3 cellular contexts compared by ENCODE assay signal in genomic region chr17:26881195-26881594, GRCh38.
TF ChIP-seq lines count a peak whose summit lies in the region.
"Not testable (repeated sequence)": the region's sequence is repeated elsewhere in the genome, so short reads cannot be mapped to it uniquely, and the experiment has no call there.

No MANE protein-coding gene starts in this region.

TF ChIP-seq in HEK293, 187 proteins besides CTCF, POLR2A, EP300 and RAD21 (continued from another document):
- TF ChIP-seq ZNF473 (tag by site-specific recombination; IDR thresholded peaks at IDR 0.05), result peak; percentile 71; the same call in 1 of the 2 replicates
- TF ChIP-seq ZNF350 (tag by site-specific recombination; IDR thresholded peaks at IDR 0.05), result peak; percentile 80; the same call in 1 of the 2 replicates
- TF ChIP-seq SALL2 (tag by site-specific recombination; IDR thresholded peaks at IDR 0.05; ENCODE audit: borderline replicate concordance), result peak; percentile 69; the same call in 1 of the 2 replicates
- TF ChIP-seq ZNF677 (tag by site-specific recombination; IDR thresholded peaks at IDR 0.05), result 0 out of 2 replicates have a peak, but pooled peaks have one; percentile 24
- TF ChIP-seq ZNF174 (tag by site-specific recombination; IDR thresholded peaks at IDR 0.05), result peak; percentile 96; the same call in 1 of the 2 replicates
- peak; percentile 92 for TF ChIP-seq ZNF544 (tag by site-specific recombination; IDR thresholded peaks at IDR 0.05)
- TF ChIP-seq ZNF426 (tag by site-specific recombination; IDR thresholded peaks at IDR 0.05), result 0 out of 2 replicates have a peak, but pooled peaks have one; percentile 11
- 0 out of 2 replicates have a peak, but pooled peaks have one; percentile 37 for TF ChIP-seq ZNF433 (tag by site-specific recombination; IDR thresholded peaks at IDR 0.05; ENCODE audit: low read depth)
- TF ChIP-seq ZNF621 (tag by site-specific recombination; IDR thresholded peaks at IDR 0.05), result peak; percentile 89

TF ChIP-seq in GM12878, 131 proteins besides CTCF, POLR2A, EP300 and RAD21 (continued from another document and continues in another):
- TF ChIP-seq NFXL1 (IDR thresholded peaks at IDR 0.05; ENCODE audit: borderline replicate concordance) (peak; percentile 97), IKZF1 (conservative IDR thresholded peaks at IDR 0.05) (peak; percentile 62; the same call in 1 of the 2 replicates), FOXK2 (IDR thresholded peaks at IDR 0.05) (peak; percentile 79), ZBTB40 (IDR thresholded peaks at IDR 0.05; ENCODE audit: borderline replicate concordance) (peak; percentile 56; the same call in 1 of the 2 replicates), ZNF687 (IDR thresholded peaks at IDR 0.05) (peak; percentile 80), RELA (IDR thresholded peaks at IDR 0.05; ENCODE audit: borderline replicate concordance, partially characterized antibody) (peak; percentile 90)
- TF ChIP-seq, protein P1, sequence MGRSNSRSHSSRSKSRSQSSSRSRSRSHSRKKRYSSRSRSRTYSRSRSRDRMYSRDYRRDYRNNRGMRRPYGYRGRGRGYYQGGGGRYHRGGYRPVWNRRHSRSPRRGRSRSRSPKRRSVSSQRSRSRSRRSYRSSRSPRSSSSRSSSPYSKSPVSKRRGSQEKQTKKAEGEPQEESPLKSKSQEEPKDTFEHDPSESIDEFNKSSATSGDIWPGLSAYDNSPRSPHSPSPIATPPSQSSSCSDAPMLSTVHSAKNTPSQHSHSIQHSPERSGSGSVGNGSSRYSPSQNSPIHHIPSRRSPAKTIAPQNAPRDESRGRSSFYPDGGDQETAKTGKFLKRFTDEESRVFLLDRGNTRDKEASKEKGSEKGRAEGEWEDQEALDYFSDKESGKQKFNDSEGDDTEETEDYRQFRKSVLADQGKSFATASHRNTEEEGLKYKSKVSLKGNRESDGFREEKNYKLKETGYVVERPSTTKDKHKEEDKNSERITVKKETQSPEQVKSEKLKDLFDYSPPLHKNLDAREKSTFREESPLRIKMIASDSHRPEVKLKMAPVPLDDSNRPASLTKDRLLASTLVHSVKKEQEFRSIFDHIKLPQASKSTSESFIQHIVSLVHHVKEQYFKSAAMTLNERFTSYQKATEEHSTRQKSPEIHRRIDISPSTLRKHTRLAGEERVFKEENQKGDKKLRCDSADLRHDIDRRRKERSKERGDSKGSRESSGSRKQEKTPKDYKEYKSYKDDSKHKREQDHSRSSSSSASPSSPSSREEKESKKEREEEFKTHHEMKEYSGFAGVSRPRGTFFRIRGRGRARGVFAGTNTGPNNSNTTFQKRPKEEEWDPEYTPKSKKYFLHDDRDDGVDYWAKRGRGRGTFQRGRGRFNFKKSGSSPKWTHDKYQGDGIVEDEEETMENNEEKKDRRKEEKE (IDR thresholded peaks at IDR 0.05), result peak; percentile 81

TF ChIP-seq in HepG2, 621 proteins besides CTCF, POLR2A, EP300 and RAD21 (continued from another document):
- TF ChIP-seq, protein P1 (IDR thresholded peaks at IDR 0.05), result peak; percentile 100; the same call in 1 of the 2 replicates
- TF ChIP-seq PLRG1 (conservative IDR thresholded peaks at IDR 0.05) (peak; percentile 93; the same call in 1 of the 2 replicates), RFX1 (IDR thresholded peaks at IDR 0.05) (peak; percentile 33; the same call in 1 of the 2 replicates), FOXP1 (IDR thresholded peaks at IDR 0.05) (peak; percentile 54; the same call in 1 of the 2 replicates), TCF12 (IDR thresholded peaks at IDR 0.05) (peak; percentile 89)
- TF ChIP-seq FOXP1, TCF12 (CRISPR knock-in tag; IDR thresholded peaks at IDR 0.05): not testable (repeated sequence)
